17 cellular contexts compared by ENCODE assay signal in genomic region chr2:16020389-16021008, GRCh38.
DNase-seq lines count a peak whose midpoint lies in the region; ATAC-seq and TF ChIP-seq lines count a peak whose summit lies in the region.
"Had no signal": no experiment of that assay in that cellular context is flagged by ENCODE, and none has a peak within 500 bp of the region (broad histone marks: within the 10 kb centered on the region; RNA-seq: fewer than 3 reads in every experiment).

No MANE protein-coding gene starts in this region.

- TF ChIP-seq CTCF in left lung (IDR thresholded peaks at IDR 0.05), result no peak

- H3K4me1 ChIP-seq in left lung, result no peaks in the 10 kb centered on the region
- H3K4me1 ChIP-seq: HAP-1 had no signal

- no peaks in the 10 kb centered on the region for H3K9me3 ChIP-seq in left lung
- H3K9me3 ChIP-seq: HAP-1 had no signal

- H3K36me3 Mint-ChIP-seq in T-helper 2 cell treated with Interferon-gamma antibody and Interleukin-4, amounts not matched to agents 5 μg/mL and 100 μg/mL, for 36 hours (ENCODE audit: low read depth), result no peaks in the 10 kb centered on the region
- H3K36me3 Mint-ChIP-seq: CD14-positive monocyte; CD8-positive, alpha-beta T cell had no signal

- no peaks in the 10 kb centered on the region for H3K36me3 ChIP-seq in left lung
- H3K36me3 ChIP-seq: BLaER1, HAP-1 had no signal

- no peak overlapping the region for H3K27ac ChIP-seq in left lung
- H3K27ac ChIP-seq: BLaER1 had no signal

- H3K27me3 Mint-ChIP-seq in T-helper 2 cell treated with Interferon-gamma antibody and Interleukin-4, amounts not matched to agents 5 μg/mL and 100 μg/mL, for 36 hours (ENCODE audit: low read depth), result peaks cover 3% of the 10 kb centered on the region

- H3K27ac Mint-ChIP-seq in T-helper 2 cell treated with Interferon-gamma antibody and Interleukin-4, amounts not matched to agents 5 μg/mL and 100 μg/mL, for 36 hours, result no peak overlapping the region
- H3K27ac Mint-ChIP-seq: CD14-positive monocyte; CD8-positive, alpha-beta T cell had no signal

- H3K9me3 Mint-ChIP-seq in T-helper 2 cell treated with Interferon-gamma antibody and Interleukin-4, amounts not matched to agents 5 μg/mL and 100 μg/mL, for 36 hours, result no peaks in the 10 kb centered on the region
- H3K9me3 Mint-ChIP-seq: CD8-positive, alpha-beta T cell had no signal

- intact Hi-C loops in left lung (cut with DNase I), result no loop called here

- H3K4me1 Mint-ChIP-seq in T-helper 2 cell treated with Interferon-gamma antibody and Interleukin-4, amounts not matched to agents 5 μg/mL and 100 μg/mL, for 36 hours (ENCODE audit: low read depth), result no peaks in the 10 kb centered on the region

- H3K4me3 ChIP-seq in left lung, result no peak overlapping the region
- H3K4me3 ChIP-seq: BLaER1, HAP-1, K562 had no signal

- DNase-seq in anterior cingulate cortex (lab: John Stamatoyannopoulos, UW) (peak in 34 of 58 donors; percentile 4 to 77 (median 38)), hippocampal formation (lab: John Stamatoyannopoulos, UW) (peak; percentile 30 to 59), midbrain (lab: John Stamatoyannopoulos, UW) (peak; percentile 63), left lung (no peak)
- no peak for DNase-seq in T-helper 2 cell treated with Interferon-gamma antibody and Interleukin-4, amounts not matched to agents 5 μg/mL and 100 μg/mL, for 36 hours (ENCODE audit: low spot score)
- DNase-seq: ACHN; Calu3; CD8-positive, alpha-beta T cell; DMS79 treated with DMSO at 0.1 percent for 48 hours; GF-D8; IMR-90 had no signal

- peaks cover 0 to 22% of the 10 kb centered on the region in 2 donors for H3K27me3 ChIP-seq in left lung
- H3K27me3 ChIP-seq: BLaER1 had no signal

- no peak overlapping the region for H3K4me3 Mint-ChIP-seq in T-helper 2 cell treated with Interferon-gamma antibody and Interleukin-4, amounts not matched to agents 5 μg/mL and 100 μg/mL, for 36 hours
- H3K4me3 Mint-ChIP-seq: CD14-positive monocyte; CD8-positive, alpha-beta T cell had no signal

- no peak for ATAC-seq in HG02571 (IDR thresholded peaks at IDR 0.05; ENCODE audit: unreplicated experiment)
- no peak for ATAC-seq in GM18861 (IDR thresholded peaks at IDR 0.05; ENCODE audit: unreplicated experiment)
- ATAC-seq in left lung, result no peak
- ATAC-seq: CD8-positive, alpha-beta T cell; K562 had no signal

Comparison
In these comparisons a context has a peak if more than half of its experiments do, and no peak if none do; other contexts are left out.
1. DNase-seq: peak in anterior cingulate cortex (34 of 58), hippocampal formation (2 of 2) and midbrain (single experiment); none in left lung (0 of 2) and T-helper 2 cell treated with Interferon-gamma antibody and Interleukin-4, amounts not matched to agents 5 μg/mL and 100 μg/mL, for 36 hours (single experiment).